ENCODE assay signal across 8 cellular contexts in the genomic region with DNA sequence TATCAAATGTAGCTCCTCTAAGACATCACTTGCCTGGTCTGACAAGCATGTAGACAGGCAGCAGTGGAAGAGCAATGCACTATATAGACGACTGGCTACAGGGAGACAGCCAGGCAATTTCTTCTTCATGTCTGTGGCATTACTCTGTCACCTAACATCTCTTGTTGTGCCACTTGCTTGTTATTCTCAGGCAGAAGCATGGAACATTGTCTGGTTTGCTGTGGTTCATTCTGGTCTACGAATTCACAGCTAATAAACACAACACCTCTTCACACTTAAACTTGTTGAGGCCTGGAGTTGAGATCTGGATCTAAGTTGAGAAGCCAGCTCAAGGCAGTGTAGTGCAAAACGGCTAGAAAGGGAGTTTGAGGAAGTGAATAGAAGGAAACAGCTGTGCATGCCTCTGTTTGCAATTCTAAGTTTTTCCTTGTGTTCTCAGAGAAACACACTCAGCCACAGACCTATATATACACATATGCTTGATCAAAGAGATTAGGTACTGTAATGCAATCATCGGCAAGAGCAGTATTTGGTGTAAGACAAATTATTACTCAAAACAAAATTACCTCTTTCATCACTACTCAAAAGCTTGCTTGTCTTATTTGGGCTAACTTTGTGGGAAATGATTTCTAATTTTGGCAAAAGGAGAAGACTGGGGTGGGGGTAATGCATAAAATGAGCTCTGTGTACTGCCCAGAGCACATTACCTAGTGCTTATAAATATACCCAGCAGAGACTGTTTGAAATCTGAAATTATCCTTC.
DNase-seq lines count a peak whose midpoint lies in the region; ATAC-seq and TF ChIP-seq lines count a peak whose summit lies in the region.

No MANE protein-coding gene starts in this region.

- peaks cover 2% of the 10 kb centered on the region for H3K36me3 ChIP-seq in CD4-positive, CD25-positive, alpha-beta regulatory T cell (ENCODE audit: control insufficient read depth, insufficient read depth, low read length)
- peaks cover 0 to 28% of the 10 kb centered on the region in 2 experiments for H3K36me3 ChIP-seq in mesenchymal stem cell (ENCODE audit: control insufficient read depth in 1 of 2, insufficient read depth in 2 of 2, low read depth in 1 of 2, low read length in 2 of 2)

- H3K79me1 ChIP-seq in mesenchymal stem cell (replicated peaks; ENCODE audit: low read length, poor library complexity, severe bottlenecking), result no peaks in the 10 kb centered on the region

- H2BK12ac ChIP-seq in mesenchymal stem cell (ENCODE audit: low read length in 2 of 2), result no peak overlapping the region

- H3K4me1 Mint-ChIP-seq in CD4-positive, CD25-positive, alpha-beta regulatory T cell, result peaks cover 14 to 26% (median 22%) of the 10 kb centered on the region in 4 donors
- peaks cover 26% of the 10 kb centered on the region for H3K4me1 Mint-ChIP-seq in WTC11

- H2BK15ac ChIP-seq in mesenchymal stem cell (ENCODE audit: low read depth, poor library complexity, severe bottlenecking), result no peak overlapping the region

- H3K27ac Mint-ChIP-seq in CD4-positive, CD25-positive, alpha-beta regulatory T cell, result peak overlapping the region; percentile 30 to 56 (median 34)
- peak overlapping the region; percentile 15; the same call in 1 of the 2 replicates for H3K27ac Mint-ChIP-seq in WTC11

- H2AFZ ChIP-seq in mesenchymal stem cell (ENCODE audit: low read depth, low read length), result no peak overlapping the region

- H3K18ac ChIP-seq in mesenchymal stem cell (ENCODE audit: low read depth in 1 of 2, low read length in 2 of 2), result peak overlapping the region in 1 of 2 experiments; percentile 54

- peak in 1 of 2 donors; percentile 42 for ATAC-seq in CD4-positive, CD25-positive, alpha-beta regulatory T cell (ENCODE audit: low read depth in 2 of 2)
- ATAC-seq in GM19438 (IDR thresholded peaks at IDR 0.05; ENCODE audit: low read depth, unreplicated experiment) (peak; percentile 89), HG03439 (IDR thresholded peaks at IDR 0.05; ENCODE audit: unreplicated experiment) (peak; percentile 75), WTC11 (peak; percentile 57; the same call in 1 of the 2 replicates)

- H3K4me3 ChIP-seq in CD4-positive, CD25-positive, alpha-beta regulatory T cell (ENCODE audit: low read depth, low read length), result peak overlapping the region; percentile 1
- H3K4me3 ChIP-seq in mesenchymal stem cell (ENCODE audit: insufficient read depth in 1 of 2, low read depth in 1 of 2, low read length in 2 of 2), result no peak overlapping the region

- no peak overlapping the region for H2BK120ac ChIP-seq in mesenchymal stem cell (ENCODE audit: low read depth, low read length)

- no peak overlapping the region for H4K91ac ChIP-seq in mesenchymal stem cell (ENCODE audit: low read length)

- H3K27ac ChIP-seq in CD4-positive, CD25-positive, alpha-beta regulatory T cell (ENCODE audit: insufficient read depth, low read length, poor library complexity, severe bottlenecking), result no peak overlapping the region
- H3K27ac ChIP-seq in mesenchymal stem cell (ENCODE audit: low read length, poor library complexity, severe bottlenecking), result no peak overlapping the region

- no peak for TF ChIP-seq CTCF in WTC11 (IDR thresholded peaks at IDR 0.05)

- H3K9me3 ChIP-seq in CD4-positive, CD25-positive, alpha-beta regulatory T cell (ENCODE audit: control insufficient read depth in 2 of 2, low read length in 2 of 2), result no peaks in the 10 kb centered on the region
- H3K9me3 ChIP-seq in mesenchymal stem cell (ENCODE audit: control insufficient read depth, low read length), result no peaks in the 10 kb centered on the region

- no peak overlapping the region for H3K14ac ChIP-seq in mesenchymal stem cell (ENCODE audit: low read length in 2 of 2)

- 100% methylated on average over 1 of the region's 4 CpGs for whole genome bisulfite sequencing in mesenchymal stem cell

- no peaks in the 10 kb centered on the region for H3K9me3 Mint-ChIP-seq in CD4-positive, CD25-positive, alpha-beta regulatory T cell
- H3K9me3 Mint-ChIP-seq in WTC11, result no peaks in the 10 kb centered on the region

- no peak overlapping the region for H2AK5ac ChIP-seq in mesenchymal stem cell (ENCODE audit: low read length, severe bottlenecking)

- H4K8ac ChIP-seq in mesenchymal stem cell (ENCODE audit: low read length), result no peak overlapping the region

- no peak overlapping the region for H2BK5ac ChIP-seq in mesenchymal stem cell (ENCODE audit: low read depth, low read length, poor library complexity, severe bottlenecking)

- H3K4ac ChIP-seq in mesenchymal stem cell (ENCODE audit: low read depth in 1 of 2, low read length in 2 of 2), result no peak overlapping the region

- H3K4me1 ChIP-seq in CD4-positive, CD25-positive, alpha-beta regulatory T cell (ENCODE audit: control insufficient read depth, insufficient read depth, low read length, poor library complexity, severe bottlenecking), result peaks cover 8% of the 10 kb centered on the region
- peaks cover 1% of the 10 kb centered on the region for H3K4me1 ChIP-seq in mesenchymal stem cell (ENCODE audit: control insufficient read depth, insufficient read depth, low read depth, low read length)

- no peaks in the 10 kb centered on the region for H3K27me3 ChIP-seq in CD4-positive, CD25-positive, alpha-beta regulatory T cell (ENCODE audit: control insufficient read depth, insufficient read depth, low read length)
- H3K27me3 ChIP-seq in mesenchymal stem cell (ENCODE audit: control insufficient read depth in 1 of 2, insufficient read depth in 1 of 2, low read length in 2 of 2), result no peaks in the 10 kb centered on the region

- no peaks in the 10 kb centered on the region for H3K27me3 Mint-ChIP-seq in CD4-positive, CD25-positive, alpha-beta regulatory T cell
- no peaks in the 10 kb centered on the region for H3K27me3 Mint-ChIP-seq in WTC11 (ENCODE audit: low read depth)

- no peak overlapping the region for H3K4me2 ChIP-seq in mesenchymal stem cell (ENCODE audit: low read length, poor library complexity, severe bottlenecking)

- H3K36me3 Mint-ChIP-seq in CD4-positive, CD25-positive, alpha-beta regulatory T cell, result peaks cover 35% of the 10 kb centered on the region
- H3K36me3 Mint-ChIP-seq in WTC11, result no peaks in the 10 kb centered on the region

- DNase-seq in CD4-positive, CD25-positive, alpha-beta regulatory T cell, result peak in 1 of 3 donors; percentile 32
- DNase-seq in WTC11 (ENCODE audit: low spot score) (no peak), mesenchymal stem cell (peak; percentile 17), NCI-H345 treated with DMSO at 0.1 percent for 48 hours (lab: John Stamatoyannopoulos, UW; ENCODE audit: unreplicated experiment) (no peak)
- no peak for DNase-seq in stimulated activated naive CD4-positive, alpha-beta T cell (lab: John Stamatoyannopoulos, UW)
- DNase-seq in stimulated activated CD4-positive, alpha-beta T cell treated with anti-CD3 and anti-CD28 coated beads, Interleukin-15, amount 100 ng/mL, for 24 hours, result no peak

- peak overlapping the region in 1 of 4 donors; percentile 17 for H3K4me3 Mint-ChIP-seq in CD4-positive, CD25-positive, alpha-beta regulatory T cell
- H3K4me3 Mint-ChIP-seq in WTC11, result no peak overlapping the region

- H3K23ac ChIP-seq in mesenchymal stem cell (ENCODE audit: low read length in 2 of 2), result no peak overlapping the region

- no peak overlapping the region for H3K9ac ChIP-seq in mesenchymal stem cell (ENCODE audit: low read length)

- CTCF ChIA-PET in WTC11 (lab: Charles Lee), result interaction anchor here (0.8 to 1.6 kb wide), 2 partner anchors 66 to 627 kb away, joined by 3 read pairs; no protein-coding TSS in a partner anchor

- POLR2A ChIA-PET in WTC11 (lab: Charles Lee), result no interaction called here

TF ChIP-seq in WTC11, 78 proteins besides CTCF, POLR2A, EP300 and RAD21 (continues in another document):
- TF ChIP-seq ZBTB21 (CRISPR knock-in tag; IDR thresholded peaks at IDR 0.05; ENCODE audit: borderline replicate concordance), result no peak
- TF ChIP-seq, protein P1, sequence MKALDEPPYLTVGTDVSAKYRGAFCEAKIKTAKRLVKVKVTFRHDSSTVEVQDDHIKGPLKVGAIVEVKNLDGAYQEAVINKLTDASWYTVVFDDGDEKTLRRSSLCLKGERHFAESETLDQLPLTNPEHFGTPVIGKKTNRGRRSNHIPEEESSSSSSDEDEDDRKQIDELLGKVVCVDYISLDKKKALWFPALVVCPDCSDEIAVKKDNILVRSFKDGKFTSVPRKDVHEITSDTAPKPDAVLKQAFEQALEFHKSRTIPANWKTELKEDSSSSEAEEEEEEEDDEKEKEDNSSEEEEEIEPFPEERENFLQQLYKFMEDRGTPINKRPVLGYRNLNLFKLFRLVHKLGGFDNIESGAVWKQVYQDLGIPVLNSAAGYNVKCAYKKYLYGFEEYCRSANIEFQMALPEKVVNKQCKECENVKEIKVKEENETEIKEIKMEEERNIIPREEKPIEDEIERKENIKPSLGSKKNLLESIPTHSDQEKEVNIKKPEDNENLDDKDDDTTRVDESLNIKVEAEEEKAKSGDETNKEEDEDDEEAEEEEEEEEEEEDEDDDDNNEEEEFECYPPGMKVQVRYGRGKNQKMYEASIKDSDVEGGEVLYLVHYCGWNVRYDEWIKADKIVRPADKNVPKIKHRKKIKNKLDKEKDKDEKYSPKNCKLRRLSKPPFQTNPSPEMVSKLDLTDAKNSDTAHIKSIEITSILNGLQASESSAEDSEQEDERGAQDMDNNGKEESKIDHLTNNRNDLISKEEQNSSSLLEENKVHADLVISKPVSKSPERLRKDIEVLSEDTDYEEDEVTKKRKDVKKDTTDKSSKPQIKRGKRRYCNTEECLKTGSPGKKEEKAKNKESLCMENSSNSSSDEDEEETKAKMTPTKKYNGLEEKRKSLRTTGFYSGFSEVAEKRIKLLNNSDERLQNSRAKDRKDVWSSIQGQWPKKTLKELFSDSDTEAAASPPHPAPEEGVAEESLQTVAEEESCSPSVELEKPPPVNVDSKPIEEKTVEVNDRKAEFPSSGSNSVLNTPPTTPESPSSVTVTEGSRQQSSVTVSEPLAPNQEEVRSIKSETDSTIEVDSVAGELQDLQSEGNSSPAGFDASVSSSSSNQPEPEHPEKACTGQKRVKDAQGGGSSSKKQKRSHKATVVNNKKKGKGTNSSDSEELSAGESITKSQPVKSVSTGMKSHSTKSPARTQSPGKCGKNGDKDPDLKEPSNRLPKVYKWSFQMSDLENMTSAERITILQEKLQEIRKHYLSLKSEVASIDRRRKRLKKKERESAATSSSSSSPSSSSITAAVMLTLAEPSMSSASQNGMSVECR (CRISPR knock-in tag; IDR thresholded peaks at IDR 0.05; ENCODE audit: borderline replicate concordance), result no peak
- TF ChIP-seq ZNF263 (CRISPR knock-in tag; IDR thresholded peaks at IDR 0.05; ENCODE audit: low read depth), result no peak
- no peak for TF ChIP-seq TCF7 (CRISPR knock-in tag; IDR thresholded peaks at IDR 0.05; ENCODE audit: low read depth)
